8 cellular contexts compared by ENCODE assay signal in the genomic region with DNA sequence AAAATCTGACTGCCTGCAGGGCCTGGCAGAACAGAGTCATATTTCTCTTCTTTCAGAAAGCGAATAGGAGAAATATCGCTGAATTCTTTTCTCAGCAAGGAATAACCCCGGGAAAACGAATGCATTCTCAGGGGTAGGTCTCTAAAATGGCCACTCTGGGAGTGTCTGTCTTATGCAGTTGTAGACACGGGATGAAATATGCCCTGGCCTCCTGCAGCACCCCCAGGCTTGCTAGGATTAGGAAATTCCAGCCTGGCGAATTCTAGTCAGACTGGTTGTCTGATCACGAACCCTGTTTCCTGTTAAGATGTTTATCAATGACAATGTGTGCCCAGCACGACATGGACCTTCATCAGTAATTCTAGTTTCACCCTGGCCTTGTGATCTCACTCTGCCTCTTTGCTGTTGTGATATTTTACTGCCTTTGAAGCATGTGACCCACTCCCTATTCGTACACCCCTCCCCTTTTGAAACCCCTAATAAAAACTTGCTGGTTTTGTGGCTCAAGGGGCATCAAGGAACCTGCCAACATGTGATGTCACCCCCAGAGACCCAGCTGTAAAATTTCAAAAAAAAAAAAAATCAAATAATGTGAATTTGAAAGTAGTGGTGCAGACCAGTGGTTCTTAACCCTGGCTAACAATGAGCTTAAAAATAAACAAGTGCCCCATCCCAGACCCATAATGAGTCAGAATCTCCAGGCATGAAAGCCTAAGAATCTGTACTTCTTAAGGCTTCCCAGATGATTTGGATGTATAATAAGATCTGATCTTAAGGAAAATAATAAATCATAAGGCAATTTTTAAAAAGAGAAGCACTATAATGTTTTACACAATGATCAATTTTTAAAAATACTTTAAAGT.
A peak's percentile ranks its signal among the peaks of the same experiment; 100 is the strongest.
DNase-seq lines count a peak whose midpoint lies in the region; ATAC-seq and TF ChIP-seq lines count a peak whose summit lies in the region.
"Not testable (repeated sequence)": the region's sequence is repeated elsewhere in the genome, so short reads cannot be mapped to it uniquely, and the experiment has no call there.

No MANE protein-coding gene starts in this region.

- not testable (repeated sequence) for H2BK12ac ChIP-seq in mesenchymal stem cell (ENCODE audit: low read length in 2 of 2)

- H3K27me3 ChIP-seq in mesenchymal stem cell (ENCODE audit: control insufficient read depth in 1 of 2, insufficient read depth in 1 of 2, low read length in 2 of 2); skeletal muscle tissue (ENCODE audit: control insufficient read depth in 3 of 3, insufficient read depth in 3 of 3, low read length in 3 of 3): not testable (repeated sequence)

- not testable (repeated sequence) for H3K4me1 ChIP-seq in mesenchymal stem cell (ENCODE audit: control insufficient read depth, insufficient read depth, low read depth, low read length); skeletal muscle tissue (ENCODE audit: control insufficient read depth in 3 of 3, insufficient read depth in 3 of 3, low read length in 3 of 3)

- H2AK5ac ChIP-seq in mesenchymal stem cell (ENCODE audit: low read length, severe bottlenecking) = not testable (repeated sequence)

- not testable (repeated sequence) for H3K4ac ChIP-seq in mesenchymal stem cell (ENCODE audit: low read depth in 1 of 2, low read length in 2 of 2)

- peaks cover 3 to 85% of the 10 kb centered on the region in 2 experiments for H3K36me3 ChIP-seq in mesenchymal stem cell (ENCODE audit: control insufficient read depth in 1 of 2, insufficient read depth in 2 of 2, low read depth in 1 of 2, low read length in 2 of 2)
- not testable (repeated sequence) for H3K36me3 ChIP-seq in skeletal muscle tissue (ENCODE audit: control insufficient read depth in 3 of 3, insufficient read depth in 3 of 3, low read length in 3 of 3)

- not testable (repeated sequence) for H2BK5ac ChIP-seq in mesenchymal stem cell (ENCODE audit: low read depth, low read length, poor library complexity, severe bottlenecking)

- not testable (repeated sequence) for H2AFZ ChIP-seq in mesenchymal stem cell (ENCODE audit: low read depth, low read length)

- DNase-seq in EH (ENCODE audit: low read depth) (peak; percentile 31), HT-29 (ENCODE audit: low spot score) (peak; percentile 17), SK-N-DZ (ENCODE audit: low spot score) (peak; percentile 39), amniotic epithelial cell (ENCODE audit: low read depth) (peak; percentile 29), erythroblast (lab: John Stamatoyannopoulos, UW) (peak; percentile 16 to 17), mesenchymal stem cell (peak; percentile 55)

- H3K9ac ChIP-seq in mesenchymal stem cell (ENCODE audit: low read length); skeletal muscle tissue (ENCODE audit: low read depth in 1 of 3, low read length in 3 of 3): not testable (repeated sequence)

- not testable (repeated sequence) for H3K79me1 ChIP-seq in mesenchymal stem cell (replicated peaks; ENCODE audit: low read length, poor library complexity, severe bottlenecking)

- H3K14ac ChIP-seq in mesenchymal stem cell (ENCODE audit: low read length in 2 of 2) = not testable (repeated sequence)

- not testable (repeated sequence) for H3K9me3 ChIP-seq in mesenchymal stem cell (ENCODE audit: control insufficient read depth, low read length); skeletal muscle tissue (ENCODE audit: control insufficient read depth in 3 of 3, low read length in 3 of 3)

- not testable (repeated sequence) for H3K27ac ChIP-seq in mesenchymal stem cell (ENCODE audit: low read length, poor library complexity, severe bottlenecking)
- H3K27ac ChIP-seq in skeletal muscle tissue (ENCODE audit: low read depth, low read length) = peak overlapping the region; percentile 78

- H2BK15ac ChIP-seq in mesenchymal stem cell (ENCODE audit: low read depth, poor library complexity, severe bottlenecking) = not testable (repeated sequence)

- TF ChIP-seq POLR2A in erythroblast (IDR thresholded peaks at IDR 0.05; ENCODE audit: low read length) = not testable (repeated sequence)

- H3K23ac ChIP-seq in mesenchymal stem cell (ENCODE audit: low read length in 2 of 2) = not testable (repeated sequence)

- H3K18ac ChIP-seq in mesenchymal stem cell (ENCODE audit: low read depth in 1 of 2, low read length in 2 of 2) = not testable (repeated sequence)

- H4K8ac ChIP-seq in mesenchymal stem cell (ENCODE audit: low read length) = not testable (repeated sequence)

- ATAC-seq in GM19328 (IDR thresholded peaks at IDR 0.05; ENCODE audit: unreplicated experiment) = peak; percentile 11

- H3K4me3 ChIP-seq in mesenchymal stem cell (ENCODE audit: insufficient read depth in 1 of 2, low read depth in 1 of 2, low read length in 2 of 2); skeletal muscle tissue (ENCODE audit: low read length in 3 of 3): not testable (repeated sequence)

- H4K91ac ChIP-seq in mesenchymal stem cell (ENCODE audit: low read length) = not testable (repeated sequence)

- not testable (repeated sequence) for H2BK120ac ChIP-seq in mesenchymal stem cell (ENCODE audit: low read depth, low read length)

- WGBS in mesenchymal stem cell = 76% methylated on average over 9 of the region's 9 CpGs

- not testable (repeated sequence) for H3K4me2 ChIP-seq in mesenchymal stem cell (ENCODE audit: low read length, poor library complexity, severe bottlenecking)
